In the genomic region with DNA sequence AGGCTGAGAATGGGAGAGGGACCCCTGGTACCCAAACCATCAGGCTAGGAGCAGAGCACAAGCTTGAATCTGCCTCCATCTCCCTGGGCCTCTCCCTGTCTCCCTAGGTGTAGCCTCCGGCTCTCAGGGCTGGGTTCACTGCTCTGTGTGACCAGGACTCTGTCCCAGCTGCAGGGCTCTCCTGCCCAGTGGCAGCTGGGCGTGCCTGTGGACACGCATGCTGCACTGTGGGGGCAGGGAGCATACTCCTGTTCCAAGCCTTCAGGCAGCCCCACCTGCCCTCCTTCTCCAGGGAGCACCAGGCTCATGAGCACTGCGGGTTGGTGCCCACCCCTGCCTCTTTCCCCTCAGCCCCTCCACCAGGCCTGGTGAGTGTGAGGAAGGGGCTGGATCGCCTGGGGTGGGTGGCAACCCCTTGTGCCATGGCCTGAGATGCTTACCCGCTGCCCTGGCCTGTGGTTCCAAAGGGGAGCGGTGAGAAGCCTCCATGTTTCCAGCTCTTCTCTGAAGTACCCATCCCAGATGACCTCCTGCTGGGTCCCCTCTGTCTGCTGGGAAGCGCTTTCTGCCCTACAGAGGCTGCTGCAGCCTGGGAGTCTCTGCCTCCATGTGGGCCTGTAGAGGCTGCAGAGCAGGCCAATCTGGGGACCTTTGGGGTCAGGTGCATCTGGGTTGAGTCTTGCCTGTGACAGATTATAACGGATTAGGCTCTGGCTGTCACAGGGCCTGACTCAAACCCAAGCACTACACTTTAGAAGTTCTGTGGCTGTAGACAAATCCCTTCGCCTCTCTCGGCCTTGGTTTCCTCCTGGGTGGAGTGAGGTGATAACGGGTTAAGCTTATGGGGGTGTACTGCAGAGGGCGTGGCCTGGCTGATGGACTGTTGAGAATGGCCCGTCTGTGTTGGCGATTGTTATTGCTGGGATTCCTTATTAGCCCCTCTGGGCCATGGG, we compare ENCODE assay signal across 1 cellular context.
TF ChIP-seq lines count a peak whose summit lies in the region.

No MANE protein-coding gene starts in this region.

TF ChIP-seq in K562, 482 proteins besides CTCF, POLR2A, EP300 and RAD21 (continues in another document):
- TF ChIP-seq, protein P1, sequence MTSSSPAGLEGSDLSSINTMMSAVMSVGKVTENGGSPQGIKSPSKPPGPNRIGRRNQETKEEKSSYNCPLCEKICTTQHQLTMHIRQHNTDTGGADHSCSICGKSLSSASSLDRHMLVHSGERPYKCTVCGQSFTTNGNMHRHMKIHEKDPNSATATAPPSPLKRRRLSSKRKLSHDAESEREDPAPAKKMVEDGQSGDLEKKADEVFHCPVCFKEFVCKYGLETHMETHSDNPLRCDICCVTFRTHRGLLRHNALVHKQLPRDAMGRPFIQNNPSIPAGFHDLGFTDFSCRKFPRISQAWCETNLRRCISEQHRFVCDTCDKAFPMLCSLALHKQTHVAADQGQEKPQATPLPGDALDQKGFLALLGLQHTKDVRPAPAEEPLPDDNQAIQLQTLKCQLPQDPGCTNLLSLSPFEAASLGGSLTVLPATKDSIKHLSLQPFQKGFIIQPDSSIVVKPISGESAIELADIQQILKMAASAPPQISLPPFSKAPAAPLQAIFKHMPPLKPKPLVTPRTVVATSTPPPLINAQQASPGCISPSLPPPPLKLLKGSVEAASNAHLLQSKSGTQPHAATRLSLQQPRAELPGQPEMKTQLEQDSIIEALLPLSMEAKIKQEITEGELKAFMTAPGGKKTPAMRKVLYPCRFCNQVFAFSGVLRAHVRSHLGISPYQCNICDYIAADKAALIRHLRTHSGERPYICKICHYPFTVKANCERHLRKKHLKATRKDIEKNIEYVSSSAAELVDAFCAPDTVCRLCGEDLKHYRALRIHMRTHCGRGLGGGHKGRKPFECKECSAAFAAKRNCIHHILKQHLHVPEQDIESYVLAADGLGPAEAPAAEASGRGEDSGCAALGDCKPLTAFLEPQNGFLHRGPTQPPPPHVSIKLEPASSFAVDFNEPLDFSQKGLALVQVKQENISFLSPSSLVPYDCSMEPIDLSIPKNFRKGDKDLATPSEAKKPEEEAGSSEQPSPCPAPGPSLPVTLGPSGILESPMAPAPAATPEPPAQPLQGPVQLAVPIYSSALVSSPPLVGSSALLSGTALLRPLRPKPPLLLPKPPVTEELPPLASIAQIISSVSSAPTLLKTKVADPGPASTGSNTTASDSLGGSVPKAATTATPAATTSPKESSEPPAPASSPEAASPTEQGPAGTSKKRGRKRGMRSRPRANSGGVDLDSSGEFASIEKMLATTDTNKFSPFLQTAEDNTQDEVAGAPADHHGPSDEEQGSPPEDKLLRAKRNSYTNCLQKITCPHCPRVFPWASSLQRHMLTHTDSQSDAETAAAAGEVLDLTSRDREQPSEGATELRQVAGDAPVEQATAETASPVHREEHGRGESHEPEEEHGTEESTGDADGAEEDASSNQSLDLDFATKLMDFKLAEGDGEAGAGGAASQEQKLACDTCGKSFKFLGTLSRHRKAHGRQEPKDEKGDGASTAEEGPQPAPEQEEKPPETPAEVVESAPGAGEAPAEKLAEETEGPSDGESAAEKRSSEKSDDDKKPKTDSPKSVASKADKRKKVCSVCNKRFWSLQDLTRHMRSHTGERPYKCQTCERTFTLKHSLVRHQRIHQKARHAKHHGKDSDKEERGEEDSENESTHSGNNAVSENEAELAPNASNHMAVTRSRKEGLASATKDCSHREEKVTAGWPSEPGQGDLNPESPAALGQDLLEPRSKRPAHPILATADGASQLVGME (CRISPR knock-in tag; IDR thresholded peaks at IDR 0.05) = no peak
- TF ChIP-seq RFX1 (IDR thresholded peaks at IDR 0.05) (no peak), FOXA3 (CRISPR knock-in tag; conservative IDR thresholded peaks at IDR 0.05 in 1 of 2, IDR thresholded peaks at IDR 0.05 in 1 of 2) (no peak), HDAC1 (IDR thresholded peaks at IDR 0.05) (0 out of 4 replicates have a peak, but pooled peaks of 1 of the 2 experiments have one; percentile 18), LEF1 (IDR thresholded peaks at IDR 0.05) (no peak), SOX6 (IDR thresholded peaks at IDR 0.05) (no peak), MED1 (CRISPR knock-in tag; IDR thresholded peaks at IDR 0.05; ENCODE audit: borderline replicate concordance) (no peak), ZKSCAN1 (IDR thresholded peaks at IDR 0.05; ENCODE audit: low read depth, low read length) (no peak), CBFA2T2 (conservative IDR thresholded peaks at IDR 0.05) (peak; percentile 33), NRF1 (conservative IDR thresholded peaks at IDR 0.05 in 1 of 2, IDR thresholded peaks at IDR 0.05 in 1 of 2) (no peak), DDX20 (tag; IDR thresholded peaks at IDR 0.05; ENCODE audit: low read depth) (no peak), SAFB2 (IDR thresholded peaks at IDR 0.05; ENCODE audit: borderline replicate concordance, low read depth, low read length, severe bottlenecking) (no peak), ERF (CRISPR knock-in tag; IDR thresholded peaks at IDR 0.05) (no peak), FOS (IDR thresholded peaks at IDR 0.05; ENCODE audit: extremely low read depth, insufficient read length) (no peak), ZC3H11A (IDR thresholded peaks at IDR 0.05; ENCODE audit: low read depth, low read length) (no peak), KDM1A (IDR thresholded peaks at IDR 0.05) (peak; percentile 82 to 86), MCM2 (IDR thresholded peaks at IDR 0.05; ENCODE audit: low read depth) (no peak), FOXM1 (IDR thresholded peaks at IDR 0.05; ENCODE audit: low read depth) (no peak), FOXM1 (CRISPR knock-in tag; IDR thresholded peaks at IDR 0.05; ENCODE audit: low read depth) (no peak), CBX5 (IDR thresholded peaks at IDR 0.05; ENCODE audit: borderline replicate concordance, low read depth) (no peak), SRSF3 (IDR thresholded peaks at IDR 0.05; ENCODE audit: insufficient read depth, low read length) (no peak), POLR2AphosphoS5 (IDR thresholded peaks at IDR 0.05; ENCODE audit: control insufficient read depth, insufficient read depth, low read depth, low read length) (no peak), PURB (CRISPR knock-in tag; IDR thresholded peaks at IDR 0.05; ENCODE audit: low read depth) (no peak), ELF2 (CRISPR knock-in tag; IDR thresholded peaks at IDR 0.05) (no peak), BDP1 (IDR thresholded peaks at IDR 0.05; ENCODE audit: insufficient read depth, insufficient read length) (no peak), RCOR1 (IDR thresholded peaks at IDR 0.05; ENCODE audit: borderline replicate concordance in 1 of 2, low read depth in 2 of 2, low read length in 2 of 2) (peak in 1 of 2 experiments; percentile 55; a peak in 1 of 4 replicates), KLF16 (IDR thresholded peaks at IDR 0.05) (no peak)
- TF ChIP-seq, protein P2, sequence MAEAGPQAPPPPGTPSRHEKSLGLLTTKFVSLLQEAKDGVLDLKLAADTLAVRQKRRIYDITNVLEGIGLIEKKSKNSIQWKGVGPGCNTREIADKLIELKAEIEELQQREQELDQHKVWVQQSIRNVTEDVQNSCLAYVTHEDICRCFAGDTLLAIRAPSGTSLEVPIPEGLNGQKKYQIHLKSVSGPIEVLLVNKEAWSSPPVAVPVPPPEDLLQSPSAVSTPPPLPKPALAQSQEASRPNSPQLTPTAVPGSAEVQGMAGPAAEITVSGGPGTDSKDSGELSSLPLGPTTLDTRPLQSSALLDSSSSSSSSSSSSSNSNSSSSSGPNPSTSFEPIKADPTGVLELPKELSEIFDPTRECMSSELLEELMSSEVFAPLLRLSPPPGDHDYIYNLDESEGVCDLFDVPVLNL (CRISPR knock-in tag; IDR thresholded peaks at IDR 0.05; ENCODE audit: low read depth) = no peak
- TF ChIP-seq, protein P3, sequence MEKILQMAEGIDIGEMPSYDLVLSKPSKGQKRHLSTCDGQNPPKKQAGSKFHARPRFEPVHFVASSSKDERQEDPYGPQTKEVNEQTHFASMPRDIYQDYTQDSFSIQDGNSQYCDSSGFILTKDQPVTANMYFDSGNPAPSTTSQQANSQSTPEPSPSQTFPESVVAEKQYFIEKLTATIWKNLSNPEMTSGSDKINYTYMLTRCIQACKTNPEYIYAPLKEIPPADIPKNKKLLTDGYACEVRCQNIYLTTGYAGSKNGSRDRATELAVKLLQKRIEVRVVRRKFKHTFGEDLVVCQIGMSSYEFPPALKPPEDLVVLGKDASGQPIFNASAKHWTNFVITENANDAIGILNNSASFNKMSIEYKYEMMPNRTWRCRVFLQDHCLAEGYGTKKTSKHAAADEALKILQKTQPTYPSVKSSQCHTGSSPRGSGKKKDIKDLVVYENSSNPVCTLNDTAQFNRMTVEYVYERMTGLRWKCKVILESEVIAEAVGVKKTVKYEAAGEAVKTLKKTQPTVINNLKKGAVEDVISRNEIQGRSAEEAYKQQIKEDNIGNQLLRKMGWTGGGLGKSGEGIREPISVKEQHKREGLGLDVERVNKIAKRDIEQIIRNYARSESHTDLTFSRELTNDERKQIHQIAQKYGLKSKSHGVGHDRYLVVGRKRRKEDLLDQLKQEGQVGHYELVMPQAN (IDR thresholded peaks at IDR 0.05; ENCODE audit: borderline replicate concordance) = no peak
- TF ChIP-seq, protein P4, sequence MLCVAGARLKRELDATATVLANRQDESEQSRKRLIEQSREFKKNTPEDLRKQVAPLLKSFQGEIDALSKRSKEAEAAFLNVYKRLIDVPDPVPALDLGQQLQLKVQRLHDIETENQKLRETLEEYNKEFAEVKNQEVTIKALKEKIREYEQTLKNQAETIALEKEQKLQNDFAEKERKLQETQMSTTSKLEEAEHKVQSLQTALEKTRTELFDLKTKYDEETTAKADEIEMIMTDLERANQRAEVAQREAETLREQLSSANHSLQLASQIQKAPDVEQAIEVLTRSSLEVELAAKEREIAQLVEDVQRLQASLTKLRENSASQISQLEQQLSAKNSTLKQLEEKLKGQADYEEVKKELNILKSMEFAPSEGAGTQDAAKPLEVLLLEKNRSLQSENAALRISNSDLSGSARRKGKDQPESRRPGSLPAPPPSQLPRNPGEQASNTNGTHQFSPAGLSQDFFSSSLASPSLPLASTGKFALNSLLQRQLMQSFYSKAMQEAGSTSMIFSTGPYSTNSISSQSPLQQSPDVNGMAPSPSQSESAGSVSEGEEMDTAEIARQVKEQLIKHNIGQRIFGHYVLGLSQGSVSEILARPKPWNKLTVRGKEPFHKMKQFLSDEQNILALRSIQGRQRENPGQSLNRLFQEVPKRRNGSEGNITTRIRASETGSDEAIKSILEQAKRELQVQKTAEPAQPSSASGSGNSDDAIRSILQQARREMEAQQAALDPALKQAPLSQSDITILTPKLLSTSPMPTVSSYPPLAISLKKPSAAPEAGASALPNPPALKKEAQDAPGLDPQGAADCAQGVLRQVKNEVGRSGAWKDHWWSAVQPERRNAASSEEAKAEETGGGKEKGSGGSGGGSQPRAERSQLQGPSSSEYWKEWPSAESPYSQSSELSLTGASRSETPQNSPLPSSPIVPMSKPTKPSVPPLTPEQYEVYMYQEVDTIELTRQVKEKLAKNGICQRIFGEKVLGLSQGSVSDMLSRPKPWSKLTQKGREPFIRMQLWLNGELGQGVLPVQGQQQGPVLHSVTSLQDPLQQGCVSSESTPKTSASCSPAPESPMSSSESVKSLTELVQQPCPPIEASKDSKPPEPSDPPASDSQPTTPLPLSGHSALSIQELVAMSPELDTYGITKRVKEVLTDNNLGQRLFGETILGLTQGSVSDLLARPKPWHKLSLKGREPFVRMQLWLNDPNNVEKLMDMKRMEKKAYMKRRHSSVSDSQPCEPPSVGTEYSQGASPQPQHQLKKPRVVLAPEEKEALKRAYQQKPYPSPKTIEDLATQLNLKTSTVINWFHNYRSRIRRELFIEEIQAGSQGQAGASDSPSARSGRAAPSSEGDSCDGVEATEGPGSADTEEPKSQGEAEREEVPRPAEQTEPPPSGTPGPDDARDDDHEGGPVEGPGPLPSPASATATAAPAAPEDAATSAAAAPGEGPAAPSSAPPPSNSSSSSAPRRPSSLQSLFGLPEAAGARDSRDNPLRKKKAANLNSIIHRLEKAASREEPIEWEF (CRISPR knock-in tag; IDR thresholded peaks at IDR 0.05) = no peak
- TF ChIP-seq, protein P5, sequence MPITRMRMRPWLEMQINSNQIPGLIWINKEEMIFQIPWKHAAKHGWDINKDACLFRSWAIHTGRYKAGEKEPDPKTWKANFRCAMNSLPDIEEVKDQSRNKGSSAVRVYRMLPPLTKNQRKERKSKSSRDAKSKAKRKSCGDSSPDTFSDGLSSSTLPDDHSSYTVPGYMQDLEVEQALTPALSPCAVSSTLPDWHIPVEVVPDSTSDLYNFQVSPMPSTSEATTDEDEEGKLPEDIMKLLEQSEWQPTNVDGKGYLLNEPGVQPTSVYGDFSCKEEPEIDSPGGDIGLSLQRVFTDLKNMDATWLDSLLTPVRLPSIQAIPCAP (CRISPR knock-in tag; IDR thresholded peaks at IDR 0.05; ENCODE audit: borderline replicate concordance) = no peak
- TF ChIP-seq, protein P6, sequence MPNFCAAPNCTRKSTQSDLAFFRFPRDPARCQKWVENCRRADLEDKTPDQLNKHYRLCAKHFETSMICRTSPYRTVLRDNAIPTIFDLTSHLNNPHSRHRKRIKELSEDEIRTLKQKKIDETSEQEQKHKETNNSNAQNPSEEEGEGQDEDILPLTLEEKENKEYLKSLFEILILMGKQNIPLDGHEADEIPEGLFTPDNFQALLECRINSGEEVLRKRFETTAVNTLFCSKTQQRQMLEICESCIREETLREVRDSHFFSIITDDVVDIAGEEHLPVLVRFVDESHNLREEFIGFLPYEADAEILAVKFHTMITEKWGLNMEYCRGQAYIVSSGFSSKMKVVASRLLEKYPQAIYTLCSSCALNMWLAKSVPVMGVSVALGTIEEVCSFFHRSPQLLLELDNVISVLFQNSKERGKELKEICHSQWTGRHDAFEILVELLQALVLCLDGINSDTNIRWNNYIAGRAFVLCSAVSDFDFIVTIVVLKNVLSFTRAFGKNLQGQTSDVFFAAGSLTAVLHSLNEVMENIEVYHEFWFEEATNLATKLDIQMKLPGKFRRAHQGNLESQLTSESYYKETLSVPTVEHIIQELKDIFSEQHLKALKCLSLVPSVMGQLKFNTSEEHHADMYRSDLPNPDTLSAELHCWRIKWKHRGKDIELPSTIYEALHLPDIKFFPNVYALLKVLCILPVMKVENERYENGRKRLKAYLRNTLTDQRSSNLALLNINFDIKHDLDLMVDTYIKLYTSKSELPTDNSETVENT (CRISPR knock-in tag; IDR thresholded peaks at IDR 0.05) = no peak
- TF ChIP-seq, protein P7, sequence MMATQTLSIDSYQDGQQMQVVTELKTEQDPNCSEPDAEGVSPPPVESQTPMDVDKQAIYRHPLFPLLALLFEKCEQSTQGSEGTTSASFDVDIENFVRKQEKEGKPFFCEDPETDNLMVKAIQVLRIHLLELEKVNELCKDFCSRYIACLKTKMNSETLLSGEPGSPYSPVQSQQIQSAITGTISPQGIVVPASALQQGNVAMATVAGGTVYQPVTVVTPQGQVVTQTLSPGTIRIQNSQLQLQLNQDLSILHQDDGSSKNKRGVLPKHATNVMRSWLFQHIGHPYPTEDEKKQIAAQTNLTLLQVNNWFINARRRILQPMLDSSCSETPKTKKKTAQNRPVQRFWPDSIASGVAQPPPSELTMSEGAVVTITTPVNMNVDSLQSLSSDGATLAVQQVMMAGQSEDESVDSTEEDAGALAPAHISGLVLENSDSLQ (IDR thresholded peaks at IDR 0.05) = peak; percentile 15; the same call in 1 of the 2 replicates
- TF ChIP-seq, protein P8, sequence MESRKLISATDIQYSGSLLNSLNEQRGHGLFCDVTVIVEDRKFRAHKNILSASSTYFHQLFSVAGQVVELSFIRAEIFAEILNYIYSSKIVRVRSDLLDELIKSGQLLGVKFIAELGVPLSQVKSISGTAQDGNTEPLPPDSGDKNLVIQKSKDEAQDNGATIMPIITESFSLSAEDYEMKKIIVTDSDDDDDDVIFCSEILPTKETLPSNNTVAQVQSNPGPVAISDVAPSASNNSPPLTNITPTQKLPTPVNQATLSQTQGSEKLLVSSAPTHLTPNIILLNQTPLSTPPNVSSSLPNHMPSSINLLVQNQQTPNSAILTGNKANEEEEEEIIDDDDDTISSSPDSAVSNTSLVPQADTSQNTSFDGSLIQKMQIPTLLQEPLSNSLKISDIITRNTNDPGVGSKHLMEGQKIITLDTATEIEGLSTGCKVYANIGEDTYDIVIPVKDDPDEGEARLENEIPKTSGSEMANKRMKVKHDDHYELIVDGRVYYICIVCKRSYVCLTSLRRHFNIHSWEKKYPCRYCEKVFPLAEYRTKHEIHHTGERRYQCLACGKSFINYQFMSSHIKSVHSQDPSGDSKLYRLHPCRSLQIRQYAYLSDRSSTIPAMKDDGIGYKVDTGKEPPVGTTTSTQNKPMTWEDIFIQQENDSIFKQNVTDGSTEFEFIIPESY (CRISPR knock-in tag; IDR thresholded peaks at IDR 0.05) = no peak
